Comparison of ENCODE assay signal across 24 cellular contexts in the genomic region with DNA sequence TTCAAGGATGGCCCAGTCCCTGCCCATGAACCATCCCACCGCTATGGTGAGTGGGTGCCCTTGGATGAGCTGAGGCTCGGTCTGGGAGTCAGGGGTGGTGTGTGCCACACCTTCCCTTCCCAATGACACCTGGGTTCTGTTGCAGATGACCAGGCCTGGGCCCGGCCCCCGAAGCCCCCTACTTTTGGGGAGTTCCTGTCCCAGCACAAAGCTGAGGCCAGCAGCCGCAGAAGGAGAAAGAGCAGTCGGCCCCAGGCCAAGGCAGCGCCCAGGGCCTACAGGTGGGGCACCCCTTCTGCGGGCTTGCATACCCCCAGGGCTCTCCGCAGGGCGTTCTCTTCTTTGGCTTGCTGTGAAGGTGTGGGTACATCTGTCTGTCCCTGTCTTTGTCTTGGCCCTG. TPM values are rescaled to one million over a fixed set of nuclear protein-coding genes. Genes with fewer than 3 reads are reported as not detected.
DNase-seq lines count a peak whose midpoint lies in the region; ATAC-seq, FAIRE-seq and TF ChIP-seq lines count a peak whose summit lies in the region.
"Had no signal": no experiment of that assay in that cellular context is flagged by ENCODE, and none has a peak within 500 bp of the region (broad histone marks: within the 10 kb centered on the region; RNA-seq: fewer than 3 reads in every experiment).

No MANE protein-coding gene starts in this region.

- no peak for TF ChIP-seq CTCF in CD4-positive, alpha-beta T cell (IDR thresholded peaks at IDR 0.05)
- TF ChIP-seq CTCF in WERI-Rb-1 (IDR thresholded peaks at IDR 0.05; ENCODE audit: low read depth, low read length) (no peak), transverse colon (IDR thresholded peaks at IDR 0.05) (no peak), kidney (IDR thresholded peaks at IDR 0.05; ENCODE audit: borderline replicate concordance, extremely low read depth, insufficient read depth) (no peak)

- H2BK12ac ChIP-seq in neuronal stem cell (ENCODE audit: low read length): no peak overlapping the region

- WGBS in neuronal stem cell (ENCODE audit: extremely low coverage in 2 of 2, insufficient read length in 2 of 2, insufficient replicate concordance in 1 of 2), 2 donors: no CpG with 5 or more reads among the region's 10 CpGs
- 96% methylated on average over 8 of the region's 10 CpGs; no CpG with 5 or more reads in 1 of the 2 donors for WGBS in transverse colon (ENCODE audit: low coverage in 1 of 2), 2 donors

- peaks cover 7% of the 10 kb centered on the region for H3K27me3 Mint-ChIP-seq in CD4-positive, CD25-positive, alpha-beta regulatory T cell
- no peaks in the 10 kb centered on the region for H3K27me3 Mint-ChIP-seq in CD4-positive, alpha-beta T cell
- H3K27me3 Mint-ChIP-seq: B cell had no signal

- no peak for FAIRE-seq in kidney (lab: Jason Lieb, UNC)

- H3K27ac ChIP-seq in CD4-positive, CD25-positive, alpha-beta regulatory T cell (ENCODE audit: insufficient read depth, low read length, poor library complexity, severe bottlenecking): no peak overlapping the region
- no peak overlapping the region for H3K27ac ChIP-seq in CD4-positive, alpha-beta T cell (ENCODE audit: low read depth, low read length)
- H3K27ac ChIP-seq in WERI-Rb-1 (peak overlapping the region; percentile 95), neuronal stem cell (replicated peaks; ENCODE audit: low read length) (no peak overlapping the region), transverse colon (no peak overlapping the region), kidney (ENCODE audit: low read depth in 2 of 2, low read length in 2 of 2) (no peak overlapping the region)
- H3K27ac ChIP-seq: C4-2B had no signal

- ATAC-seq in CD4-positive, CD25-positive, alpha-beta regulatory T cell (ENCODE audit: low read depth in 2 of 2): no peak
- ATAC-seq in CD4-positive, alpha-beta T cell (ENCODE audit: poor library complexity): no peak
- ATAC-seq in HG03571 (IDR thresholded peaks at IDR 0.05; ENCODE audit: unreplicated experiment) (no peak), GM18858 (IDR thresholded peaks at IDR 0.05; ENCODE audit: unreplicated experiment) (no peak)

- H3K4ac ChIP-seq in neuronal stem cell (ENCODE audit: low read length): no peak overlapping the region

- peaks cover 0 to 1% (median 0%) of the 10 kb centered on the region in 7 donors for H3K9me3 Mint-ChIP-seq in CD4-positive, CD25-positive, alpha-beta regulatory T cell
- no peaks in the 10 kb centered on the region for H3K9me3 Mint-ChIP-seq in CD4-positive, alpha-beta T cell

- DNase-seq in CD4-positive, CD25-positive, alpha-beta regulatory T cell: no peak
- DNase-seq in CD4-positive, alpha-beta T cell: no peak
- DNase-seq in WERI-Rb-1 (no peak), neuronal stem cell (ENCODE audit: low spot score) (no peak), transverse colon (no peak), kidney (no peak)
- DNase-seq: DMS153, DND-41, IMR-90, NCI-H1048, NCI-H1417, NCI-H1694 treated with DMSO at 0.1 percent for 48 hours, NCI-H2081, NCI-H2227 treated with DMSO at 0.1 percent for 48 hours, NCI-H510A, NCI-H69, RPMI8226, SHP77 treated with DMSO at 0.1 percent for 48 hours, SK-N-SH had no signal

- no peak overlapping the region for H3K14ac ChIP-seq in neuronal stem cell (ENCODE audit: low read length)

- H3K4me3 ChIP-seq in CD4-positive, CD25-positive, alpha-beta regulatory T cell (ENCODE audit: low read depth, low read length): no peak overlapping the region
- H3K4me3 ChIP-seq in WERI-Rb-1 (ENCODE audit: low read depth, low read length) (no peak overlapping the region), neuronal stem cell (ENCODE audit: low read length in 2 of 2) (no peak overlapping the region), transverse colon (no peak overlapping the region), kidney (ENCODE audit: low read length in 2 of 2) (no peak overlapping the region)
- H3K4me3 ChIP-seq: HAP-1 had no signal

- no peaks in the 10 kb centered on the region for H3K9me3 ChIP-seq in CD4-positive, CD25-positive, alpha-beta regulatory T cell (ENCODE audit: control insufficient read depth in 2 of 2, low read length in 2 of 2)
- H3K9me3 ChIP-seq in CD4-positive, alpha-beta T cell (ENCODE audit: control insufficient read depth, low read length): no peaks in the 10 kb centered on the region
- H3K9me3 ChIP-seq in WERI-Rb-1 (ENCODE audit: severe bottlenecking) (no peaks in the 10 kb centered on the region), neuronal stem cell (replicated peaks in 1 of 2; ENCODE audit: control insufficient read depth in 2 of 2, insufficient read depth in 1 of 2, low read depth in 1 of 2, low read length in 2 of 2) (peaks cover 0 to 3% of the 10 kb centered on the region in 2 donors), transverse colon (no peaks in the 10 kb centered on the region), kidney (ENCODE audit: control insufficient read depth in 1 of 2, low read length in 2 of 2) (no peaks in the 10 kb centered on the region)
- H3K9me3 ChIP-seq: HAP-1, SK-N-SH had no signal

- no peak overlapping the region for H4K91ac ChIP-seq in neuronal stem cell (ENCODE audit: low read depth, low read length, poor library complexity)

- CTCF ChIA-PET in CD4-positive, alpha-beta T cell (lab: Charles Lee): no interaction called here

- H3K36me3 Mint-ChIP-seq in CD4-positive, CD25-positive, alpha-beta regulatory T cell: peaks cover 19% of the 10 kb centered on the region
- H3K36me3 Mint-ChIP-seq in CD4-positive, alpha-beta T cell (ENCODE audit: low read depth): peaks cover 68% of the 10 kb centered on the region

- H4K8ac ChIP-seq in neuronal stem cell (ENCODE audit: low read depth, low read length): no peak overlapping the region

- no peak overlapping the region for H2AFZ ChIP-seq in neuronal stem cell (ENCODE audit: low read length)

- intact Hi-C loops in CD4-positive, alpha-beta T cell (cut with DNase I, micrococcal nuclease): loop anchor here in 1 of 2 experiments (5.0 to 10.0 kb wide), 3 partner anchors 334 to 666 kb away; a partner anchor contains a TSS
- intact Hi-C loops in transverse colon (cut with DNase I; ENCODE audit: low total_unique reads): no loop called here
- intact Hi-C loops in kidney (cut with DNase I): no loop called here

- in situ Hi-C loops in transverse colon (cut with MboI; ENCODE audit: low pct_ligation_motif_present in 1 of 4, low pct_unique_long_range_greater_than_20kb in 1 of 4, low sequenced_read_pairs in 3 of 4): no loop called here

- peak overlapping the region in 1 of 3 donors; percentile 67 for H3K27ac Mint-ChIP-seq in CD4-positive, CD25-positive, alpha-beta regulatory T cell
- no peak overlapping the region for H3K27ac Mint-ChIP-seq in CD4-positive, alpha-beta T cell
- H3K27ac Mint-ChIP-seq: B cell had no signal

- peaks cover 19% of the 10 kb centered on the region for H3K4me1 ChIP-seq in CD4-positive, CD25-positive, alpha-beta regulatory T cell (ENCODE audit: control insufficient read depth, insufficient read depth, low read length, poor library complexity, severe bottlenecking)
- H3K4me1 ChIP-seq in neuronal stem cell (ENCODE audit: control insufficient read depth in 2 of 2, insufficient read depth in 1 of 2, low read depth in 1 of 2, low read length in 2 of 2) (peaks cover 13 to 14% of the 10 kb centered on the region in 2 donors), transverse colon (peaks cover 0 to 19% (median 13%) of the 10 kb centered on the region in 4 donors), kidney (ENCODE audit: control insufficient read depth in 1 of 2, insufficient read depth in 1 of 2, low read depth in 1 of 2, low read length in 2 of 2) (peaks cover 0 to 10% of the 10 kb centered on the region in 2 donors)

- H3K18ac ChIP-seq in neuronal stem cell (ENCODE audit: low read length): no peak overlapping the region

- no peak overlapping the region for H2AK5ac ChIP-seq in neuronal stem cell (ENCODE audit: low read depth, low read length)

- POLR2A ChIA-PET in CD4-positive, alpha-beta T cell (lab: Charles Lee): no interaction called here

- H3K79me1 ChIP-seq in neuronal stem cell (ENCODE audit: low read depth, low read length): peaks cover 16% of the 10 kb centered on the region

- TF ChIP-seq EP300 in transverse colon (IDR thresholded peaks at IDR 0.05; ENCODE audit: low read depth): no peak

- no peak overlapping the region for H2BK5ac ChIP-seq in neuronal stem cell (ENCODE audit: low read length)

- H3K9ac ChIP-seq in neuronal stem cell (ENCODE audit: low read depth, low read length, poor library complexity): no peak overlapping the region
- no peak overlapping the region for H3K9ac ChIP-seq in kidney (ENCODE audit: low read length in 2 of 2)
- H3K9ac ChIP-seq: SK-N-SH had no signal

- peak overlapping the region in 3 of 4 donors; percentile 36 to 89 (median 84) for H3K4me3 Mint-ChIP-seq in CD4-positive, CD25-positive, alpha-beta regulatory T cell
- H3K4me3 Mint-ChIP-seq in CD4-positive, alpha-beta T cell: peak overlapping the region; percentile 25
- H3K4me3 Mint-ChIP-seq: B cell had no signal

- H2BK120ac ChIP-seq in neuronal stem cell (ENCODE audit: low read depth, low read length): no peak overlapping the region

- H3K36me3 ChIP-seq in CD4-positive, CD25-positive, alpha-beta regulatory T cell (ENCODE audit: control insufficient read depth, insufficient read depth, low read length): peaks cover 20% of the 10 kb centered on the region
- H3K36me3 ChIP-seq in WERI-Rb-1: peaks cover 56% of the 10 kb centered on the region
- peaks cover 27 to 57% of the 10 kb centered on the region in 2 donors for H3K36me3 ChIP-seq in neuronal stem cell (replicated peaks in 1 of 2; ENCODE audit: control insufficient read depth in 2 of 2, insufficient read depth in 2 of 2, low read length in 2 of 2)
- H3K36me3 ChIP-seq in transverse colon: peaks cover 0 to 37% (median 7%) of the 10 kb centered on the region in 4 donors
- peaks cover 12 to 24% of the 10 kb centered on the region in 2 donors for H3K36me3 ChIP-seq in kidney (ENCODE audit: control insufficient read depth in 1 of 2, insufficient read depth in 2 of 2, low read length in 2 of 2)

- peaks cover 4 to 15% (median 5%) of the 10 kb centered on the region in 4 donors for H3K4me1 Mint-ChIP-seq in CD4-positive, CD25-positive, alpha-beta regulatory T cell
- H3K4me1 Mint-ChIP-seq in CD4-positive, alpha-beta T cell (ENCODE audit: low read depth): peaks cover 18% of the 10 kb centered on the region

- no peak overlapping the region for H2BK15ac ChIP-seq in neuronal stem cell (ENCODE audit: low read length)

- H3K27me3 ChIP-seq in CD4-positive, CD25-positive, alpha-beta regulatory T cell (ENCODE audit: control insufficient read depth, insufficient read depth, low read length): no peaks in the 10 kb centered on the region
- H3K27me3 ChIP-seq in CD4-positive, alpha-beta T cell (ENCODE audit: control insufficient read depth, insufficient read depth, low read length): no peaks in the 10 kb centered on the region
- H3K27me3 ChIP-seq in WERI-Rb-1 (ENCODE audit: insufficient read depth, low read depth, severe bottlenecking): no peaks in the 10 kb centered on the region
- no peaks in the 10 kb centered on the region for H3K27me3 ChIP-seq in neuronal stem cell (ENCODE audit: control insufficient read depth in 3 of 3, insufficient read depth in 3 of 3, low read depth in 1 of 3, low read length in 3 of 3)
- no peaks in the 10 kb centered on the region for H3K27me3 ChIP-seq in transverse colon

- peak overlapping the region; percentile 44 for H3K23ac ChIP-seq in neuronal stem cell (ENCODE audit: low read depth, low read length, poor library complexity)

- H3K4me2 ChIP-seq in neuronal stem cell (ENCODE audit: insufficient read depth, low read length, poor library complexity, severe bottlenecking): no peak overlapping the region
- H3K4me2 ChIP-seq: SK-N-SH had no signal

- TF ChIP-seq POLR2A in transverse colon (IDR thresholded peaks at IDR 0.05): no peak

RNA-seq across cellular contexts. Expression of a gene that starts 4.3 kb away (rescaled TPM):
- 11.0 TPM for total RNA-seq in CD4-positive, CD25-positive, alpha-beta regulatory T cell
- polyA plus RNA-seq in CD4-positive, CD25-positive, alpha-beta regulatory T cell: 1 to 10 TPM; 1.5 to 3.6 (median 2.1) TPM
- total RNA-seq in CD4-positive, alpha-beta T cell: 10 to 100 TPM; 16.9 to 19.3 TPM
- polyA plus RNA-seq in neuronal stem cell (2013, experiment 1 of 2): 7.5 TPM
- 6.6 TPM for polyA plus RNA-seq in neuronal stem cell (2013, experiment 2 of 2)
- total RNA-seq in transverse colon (10 to 100 TPM in 2 of 4 donors, 1 to 10 TPM in 2; 7.2 to 17.2 (median 9.6) TPM), kidney (28.4 TPM)
- 17.0 TPM for polyA plus RNA-seq in kidney (ENCODE audit: insufficient read depth, low read depth, low replicate concordance)

RNA-seq across cellular contexts. Expression of a gene that starts 14.1 kb away (rescaled TPM):
- total RNA-seq in CD4-positive, CD25-positive, alpha-beta regulatory T cell: 44.1 TPM
- 10 to 100 TPM in 3 of 4 donors, 1 to 10 TPM in 1; 7.3 to 14.5 (median 12.6) TPM for polyA plus RNA-seq in CD4-positive, CD25-positive, alpha-beta regulatory T cell
- 10 to 100 TPM; 68.5 to 74.3 TPM for total RNA-seq in CD4-positive, alpha-beta T cell
- 15.9 TPM for polyA plus RNA-seq in neuronal stem cell (2013, experiment 1 of 2)
- 14.8 TPM for polyA plus RNA-seq in neuronal stem cell (2013, experiment 2 of 2)
- total RNA-seq in transverse colon (10 to 100 TPM; 20.9 to 27.5 (median 22.4) TPM), kidney (49.0 TPM)
- polyA plus RNA-seq in kidney (ENCODE audit: insufficient read depth, low read depth, low replicate concordance): 14.0 TPM

RNA-seq across cellular contexts. Expression of a gene that starts 39.3 kb away (rescaled TPM):
- 0.91 TPM for total RNA-seq in CD4-positive, CD25-positive, alpha-beta regulatory T cell
- under 1 TPM in 1 of 4 donors, not detected in 3; 0.22 TPM for polyA plus RNA-seq in CD4-positive, CD25-positive, alpha-beta regulatory T cell
- 1 to 10 TPM; 4.4 to 5.8 TPM for total RNA-seq in CD4-positive, alpha-beta T cell
- not detected for polyA plus RNA-seq in neuronal stem cell (2013, experiment 1 of 2)
- polyA plus RNA-seq in neuronal stem cell (2013, experiment 2 of 2): 0.04 TPM
- 1 to 10 TPM in 3 of 4 donors, under 1 TPM in 1; 0.60 to 9.0 (median 5.3) TPM for total RNA-seq in transverse colon
- total RNA-seq in kidney: 26.6 TPM
- 6.5 TPM for polyA plus RNA-seq in kidney (ENCODE audit: insufficient read depth, low read depth, low replicate concordance)

RNA-seq across cellular contexts. Expression of a gene that starts 39.4 kb away (rescaled TPM):
- 21.2 TPM for total RNA-seq in CD4-positive, CD25-positive, alpha-beta regulatory T cell
- 1 to 10 TPM; 4.2 to 6.7 (median 5.4) TPM for polyA plus RNA-seq in CD4-positive, CD25-positive, alpha-beta regulatory T cell
- 10 to 100 TPM; 39.8 to 42.1 TPM for total RNA-seq in CD4-positive, alpha-beta T cell
- polyA plus RNA-seq in neuronal stem cell (2013, experiment 1 of 2): 20.7 TPM
- polyA plus RNA-seq in neuronal stem cell (2013, experiment 2 of 2): 20.0 TPM
- 10 to 100 TPM; 10.9 to 31.0 (median 14.4) TPM for total RNA-seq in transverse colon
- 14.2 TPM for total RNA-seq in kidney
- 3.2 TPM for polyA plus RNA-seq in kidney (ENCODE audit: insufficient read depth, low read depth, low replicate concordance)
